In the genomic region with DNA sequence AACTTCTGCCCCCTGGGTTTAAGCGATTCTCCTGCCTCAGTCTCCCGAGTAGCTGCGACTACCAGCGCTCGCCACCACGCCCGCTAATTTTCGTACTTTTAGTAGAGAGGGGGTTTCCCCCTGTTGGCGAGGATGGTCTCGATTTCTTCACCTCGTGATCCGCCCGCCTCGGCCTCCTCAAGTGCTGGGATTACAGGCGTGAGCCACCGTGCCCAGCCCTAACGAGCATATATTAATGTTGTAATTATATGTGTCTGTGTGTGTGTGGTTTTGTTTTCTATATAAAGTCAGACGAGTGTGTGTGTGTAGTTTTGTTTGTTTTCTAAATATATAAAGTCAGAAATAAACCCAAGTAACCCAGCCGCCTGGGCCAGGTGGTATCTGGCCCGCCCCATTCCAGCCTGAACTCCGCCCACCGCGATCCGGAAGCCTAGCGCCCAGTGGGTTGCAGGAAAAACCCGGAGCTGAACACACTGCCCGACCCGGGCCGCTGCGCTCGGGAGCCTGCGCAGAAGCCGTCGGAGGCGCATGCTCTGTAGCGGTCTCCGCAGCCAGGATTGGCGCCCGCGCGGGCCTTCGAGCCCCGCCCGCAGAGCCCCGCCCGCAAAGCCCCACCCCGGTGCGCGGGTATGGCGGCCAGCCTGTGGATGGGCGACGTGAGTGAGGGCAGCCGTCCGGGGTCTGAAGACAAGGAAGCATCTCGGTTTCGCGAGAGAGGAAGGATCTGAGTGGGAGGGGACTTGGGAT, we compare ENCODE assay signal across 1 cellular context.
TF ChIP-seq lines count a peak whose summit lies in the region.

A gene (plus strand): TSS at position 604 of the 747 bp plus-strand sequence. CDS start 26 bp downstream, at position 630.

TF ChIP-seq in HepG2, 621 proteins besides CTCF, POLR2A, EP300 and RAD21 (continued from another document and continues in another):
- TF ChIP-seq, protein P1, sequence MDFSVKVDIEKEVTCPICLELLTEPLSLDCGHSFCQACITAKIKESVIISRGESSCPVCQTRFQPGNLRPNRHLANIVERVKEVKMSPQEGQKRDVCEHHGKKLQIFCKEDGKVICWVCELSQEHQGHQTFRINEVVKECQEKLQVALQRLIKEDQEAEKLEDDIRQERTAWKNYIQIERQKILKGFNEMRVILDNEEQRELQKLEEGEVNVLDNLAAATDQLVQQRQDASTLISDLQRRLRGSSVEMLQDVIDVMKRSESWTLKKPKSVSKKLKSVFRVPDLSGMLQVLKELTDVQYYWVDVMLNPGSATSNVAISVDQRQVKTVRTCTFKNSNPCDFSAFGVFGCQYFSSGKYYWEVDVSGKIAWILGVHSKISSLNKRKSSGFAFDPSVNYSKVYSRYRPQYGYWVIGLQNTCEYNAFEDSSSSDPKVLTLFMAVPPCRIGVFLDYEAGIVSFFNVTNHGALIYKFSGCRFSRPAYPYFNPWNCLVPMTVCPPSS (IDR thresholded peaks at IDR 0.05) = no peak
- TF ChIP-seq, protein P2, sequence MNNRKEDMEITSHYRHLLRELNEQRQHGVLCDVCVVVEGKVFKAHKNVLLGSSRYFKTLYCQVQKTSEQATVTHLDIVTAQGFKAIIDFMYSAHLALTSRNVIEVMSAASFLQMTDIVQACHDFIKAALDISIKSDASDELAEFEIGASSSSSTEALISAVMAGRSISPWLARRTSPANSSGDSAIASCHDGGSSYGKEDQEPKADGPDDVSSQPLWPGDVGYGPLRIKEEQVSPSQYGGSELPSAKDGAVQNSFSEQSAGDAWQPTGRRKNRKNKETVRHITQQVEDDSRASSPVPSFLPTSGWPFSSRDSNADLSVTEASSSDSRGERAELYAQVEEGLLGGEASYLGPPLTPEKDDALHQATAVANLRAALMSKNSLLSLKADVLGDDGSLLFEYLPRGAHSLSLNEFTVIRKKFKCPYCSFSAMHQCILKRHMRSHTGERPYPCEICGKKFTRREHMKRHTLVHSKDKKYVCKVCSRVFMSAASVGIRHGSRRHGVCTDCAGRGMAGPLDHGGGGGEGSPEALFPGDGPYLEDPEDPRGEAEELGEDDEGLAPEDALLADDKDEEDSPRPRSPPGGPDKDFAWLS (CRISPR knock-in tag; IDR thresholded peaks at IDR 0.05; ENCODE audit: borderline replicate concordance) = no peak
- TF ChIP-seq, protein P3, sequence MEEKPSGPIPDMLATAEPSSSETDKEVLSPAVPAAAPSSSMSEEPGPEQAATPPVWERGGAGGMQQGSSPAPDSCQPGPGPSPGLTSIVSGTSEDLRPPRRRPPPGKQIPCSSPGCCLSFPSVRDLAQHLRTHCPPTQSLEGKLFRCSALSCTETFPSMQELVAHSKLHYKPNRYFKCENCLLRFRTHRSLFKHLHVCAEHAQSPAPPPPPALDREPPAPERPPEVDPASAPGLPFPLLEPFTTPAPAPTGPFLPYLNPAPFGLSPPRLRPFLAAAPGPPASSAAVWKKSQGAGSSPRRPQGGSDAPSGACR (CRISPR knock-in tag; IDR thresholded peaks at IDR 0.05) = no peak
- TF ChIP-seq GABPA (IDR thresholded peaks at IDR 0.05; ENCODE audit: low read depth, low read length) = peak; percentile 32; the same call in 1 of the 2 replicates
- peak; percentile 75 for TF ChIP-seq GABPA (CRISPR knock-in tag; IDR thresholded peaks at IDR 0.05; ENCODE audit: low read depth)
- TF ChIP-seq BRCA1 (CRISPR knock-in tag; IDR thresholded peaks at IDR 0.05) = no peak
- TF ChIP-seq, protein P4, sequence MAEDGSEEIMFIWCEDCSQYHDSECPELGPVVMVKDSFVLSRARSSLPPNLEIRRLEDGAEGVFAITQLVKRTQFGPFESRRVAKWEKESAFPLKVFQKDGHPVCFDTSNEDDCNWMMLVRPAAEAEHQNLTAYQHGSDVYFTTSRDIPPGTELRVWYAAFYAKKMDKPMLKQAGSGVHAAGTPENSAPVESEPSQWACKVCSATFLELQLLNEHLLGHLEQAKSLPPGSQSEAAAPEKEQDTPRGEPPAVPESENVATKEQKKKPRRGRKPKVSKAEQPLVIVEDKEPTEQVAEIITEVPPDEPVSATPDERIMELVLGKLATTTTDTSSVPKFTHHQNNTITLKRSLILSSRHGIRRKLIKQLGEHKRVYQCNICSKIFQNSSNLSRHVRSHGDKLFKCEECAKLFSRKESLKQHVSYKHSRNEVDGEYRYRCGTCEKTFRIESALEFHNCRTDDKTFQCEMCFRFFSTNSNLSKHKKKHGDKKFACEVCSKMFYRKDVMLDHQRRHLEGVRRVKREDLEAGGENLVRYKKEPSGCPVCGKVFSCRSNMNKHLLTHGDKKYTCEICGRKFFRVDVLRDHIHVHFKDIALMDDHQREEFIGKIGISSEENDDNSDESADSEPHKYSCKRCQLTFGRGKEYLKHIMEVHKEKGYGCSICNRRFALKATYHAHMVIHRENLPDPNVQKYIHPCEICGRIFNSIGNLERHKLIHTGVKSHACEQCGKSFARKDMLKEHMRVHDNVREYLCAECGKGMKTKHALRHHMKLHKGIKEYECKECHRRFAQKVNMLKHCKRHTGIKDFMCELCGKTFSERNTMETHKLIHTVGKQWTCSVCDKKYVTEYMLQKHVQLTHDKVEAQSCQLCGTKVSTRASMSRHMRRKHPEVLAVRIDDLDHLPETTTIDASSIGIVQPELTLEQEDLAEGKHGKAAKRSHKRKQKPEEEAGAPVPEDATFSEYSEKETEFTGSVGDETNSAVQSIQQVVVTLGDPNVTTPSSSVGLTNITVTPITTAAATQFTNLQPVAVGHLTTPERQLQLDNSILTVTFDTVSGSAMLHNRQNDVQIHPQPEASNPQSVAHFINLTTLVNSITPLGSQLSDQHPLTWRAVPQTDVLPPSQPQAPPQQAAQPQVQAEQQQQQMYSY (CRISPR knock-in tag; IDR thresholded peaks at IDR 0.05) = peak; percentile 100
- peak; percentile 90 for TF ChIP-seq TEAD3 (CRISPR knock-in tag; optimal IDR thresholded peaks at IDR 0.05; ENCODE audit: borderline replicate concordance)
- TF ChIP-seq YEATS4 (CRISPR knock-in tag; IDR thresholded peaks at IDR 0.05; ENCODE audit: borderline replicate concordance) = peak; percentile 87
- TF ChIP-seq SSRP1 (CRISPR knock-in tag; IDR thresholded peaks at IDR 0.05) = no peak
- no peak for TF ChIP-seq JDP2 (CRISPR knock-in tag; IDR thresholded peaks at IDR 0.05; ENCODE audit: borderline replicate concordance)
- no peak for TF ChIP-seq ZNF33A (CRISPR knock-in tag; IDR thresholded peaks at IDR 0.05; ENCODE audit: borderline replicate concordance)
- no peak for TF ChIP-seq ZNF24 (IDR thresholded peaks at IDR 0.05)
- TF ChIP-seq ZNF572 (CRISPR knock-in tag; IDR thresholded peaks at IDR 0.05) = no peak
- no peak for TF ChIP-seq SKI (IDR thresholded peaks at IDR 0.05; ENCODE audit: partially characterized antibody)
- TF ChIP-seq HCFC1 (IDR thresholded peaks at IDR 0.05; ENCODE audit: low read depth, low read length) = peak; percentile 61
- no peak for TF ChIP-seq ZNF44 (CRISPR knock-in tag; IDR thresholded peaks at IDR 0.05)
- no peak for TF ChIP-seq NPAS2 (CRISPR knock-in tag; IDR thresholded peaks at IDR 0.05; ENCODE audit: borderline replicate concordance)
- TF ChIP-seq EEA1 (CRISPR knock-in tag; IDR thresholded peaks at IDR 0.05; ENCODE audit: borderline replicate concordance) = no peak
- peak; percentile 80 for TF ChIP-seq CCAR2 (optimal IDR thresholded peaks at IDR 0.05; ENCODE audit: low read depth, low read length)
- TF ChIP-seq HOXA5 (CRISPR knock-in tag; IDR thresholded peaks at IDR 0.05) = no peak
- TF ChIP-seq YY1 (IDR thresholded peaks at IDR 0.05; ENCODE audit: insufficient read depth, insufficient replicate concordance, low read depth, low read length) = peak; percentile 92
- TF ChIP-seq TMF1 (CRISPR knock-in tag; IDR thresholded peaks at IDR 0.05; ENCODE audit: low read depth) = 0 out of 2 replicates have a peak, but pooled peaks have one; percentile 39
- TF ChIP-seq HNRNPH1 (optimal IDR thresholded peaks at IDR 0.05; ENCODE audit: low read depth, low read length) = no peak
- no peak for TF ChIP-seq PAX8 (CRISPR knock-in tag; IDR thresholded peaks at IDR 0.05; ENCODE audit: borderline replicate concordance)
- TF ChIP-seq REXO4 (CRISPR knock-in tag; IDR thresholded peaks at IDR 0.05; ENCODE audit: borderline replicate concordance) = no peak
- TF ChIP-seq RARA (CRISPR knock-in tag; IDR thresholded peaks at IDR 0.05) = no peak; the same call in 1 of the 2 replicates
- no peak for TF ChIP-seq ZNF557 (CRISPR knock-in tag; IDR thresholded peaks at IDR 0.05)
- TF ChIP-seq FOXK2 (IDR thresholded peaks at IDR 0.05) = no peak
- TF ChIP-seq, protein P5, sequence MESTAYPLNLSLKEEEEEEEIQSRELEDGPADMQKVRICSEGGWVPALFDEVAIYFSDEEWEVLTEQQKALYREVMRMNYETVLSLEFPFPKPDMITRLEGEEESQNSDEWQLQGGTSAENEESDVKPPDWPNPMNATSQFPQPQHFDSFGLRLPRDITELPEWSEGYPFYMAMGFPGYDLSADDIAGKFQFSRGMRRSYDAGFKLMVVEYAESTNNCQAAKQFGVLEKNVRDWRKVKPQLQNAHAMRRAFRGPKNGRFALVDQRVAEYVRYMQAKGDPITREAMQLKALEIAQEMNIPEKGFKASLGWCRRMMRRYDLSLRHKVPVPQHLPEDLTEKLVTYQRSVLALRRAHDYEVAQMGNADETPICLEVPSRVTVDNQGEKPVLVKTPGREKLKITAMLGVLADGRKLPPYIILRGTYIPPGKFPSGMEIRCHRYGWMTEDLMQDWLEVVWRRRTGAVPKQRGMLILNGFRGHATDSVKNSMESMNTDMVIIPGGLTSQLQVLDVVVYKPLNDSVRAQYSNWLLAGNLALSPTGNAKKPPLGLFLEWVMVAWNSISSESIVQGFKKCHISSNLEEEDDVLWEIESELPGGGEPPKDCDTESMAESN (CRISPR knock-in tag; conservative IDR thresholded peaks at IDR 0.05) = peak; percentile 74; the same call in 1 of the 2 replicates
- TF ChIP-seq TBL1XR1 (IDR thresholded peaks at IDR 0.05; ENCODE audit: borderline replicate concordance, low read length, partially characterized antibody) = no peak
- TF ChIP-seq NCOA2 (CRISPR knock-in tag; IDR thresholded peaks at IDR 0.05) = peak; percentile 60
- no peak for TF ChIP-seq SETDB1 (CRISPR knock-in tag; IDR thresholded peaks at IDR 0.05; ENCODE audit: borderline replicate concordance)
- no peak; the same call in 1 of the 2 replicates for TF ChIP-seq ZNF547 (CRISPR knock-in tag; IDR thresholded peaks at IDR 0.05)
- TF ChIP-seq, protein P6, sequence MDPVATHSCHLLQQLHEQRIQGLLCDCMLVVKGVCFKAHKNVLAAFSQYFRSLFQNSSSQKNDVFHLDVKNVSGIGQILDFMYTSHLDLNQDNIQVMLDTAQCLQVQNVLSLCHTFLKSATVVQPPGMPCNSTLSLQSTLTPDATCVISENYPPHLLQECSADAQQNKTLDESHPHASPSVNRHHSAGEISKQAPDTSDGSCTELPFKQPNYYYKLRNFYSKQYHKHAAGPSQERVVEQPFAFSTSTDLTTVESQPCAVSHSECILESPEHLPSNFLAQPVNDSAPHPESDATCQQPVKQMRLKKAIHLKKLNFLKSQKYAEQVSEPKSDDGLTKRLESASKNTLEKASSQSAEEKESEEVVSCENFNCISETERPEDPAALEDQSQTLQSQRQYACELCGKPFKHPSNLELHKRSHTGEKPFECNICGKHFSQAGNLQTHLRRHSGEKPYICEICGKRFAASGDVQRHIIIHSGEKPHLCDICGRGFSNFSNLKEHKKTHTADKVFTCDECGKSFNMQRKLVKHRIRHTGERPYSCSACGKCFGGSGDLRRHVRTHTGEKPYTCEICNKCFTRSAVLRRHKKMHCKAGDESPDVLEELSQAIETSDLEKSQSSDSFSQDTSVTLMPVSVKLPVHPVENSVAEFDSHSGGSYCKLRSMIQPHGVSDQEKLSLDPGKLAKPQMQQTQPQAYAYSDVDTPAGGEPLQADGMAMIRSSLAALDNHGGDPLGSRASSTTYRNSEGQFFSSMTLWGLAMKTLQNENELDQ (CRISPR knock-in tag; IDR thresholded peaks at IDR 0.05; ENCODE audit: borderline replicate concordance) = no peak
- TF ChIP-seq TBX3 (IDR thresholded peaks at IDR 0.05; ENCODE audit: borderline replicate concordance) = no peak
- peak; percentile 85; the same call in 1 of the 2 replicates for TF ChIP-seq ZNF776 (CRISPR knock-in tag; IDR thresholded peaks at IDR 0.05)
- peak; percentile 67 for TF ChIP-seq KMT2B (CRISPR knock-in tag; IDR thresholded peaks at IDR 0.05)
- TF ChIP-seq ZFP62 (CRISPR knock-in tag; IDR thresholded peaks at IDR 0.05) = no peak
- TF ChIP-seq ELF4 (CRISPR knock-in tag; IDR thresholded peaks at IDR 0.05; ENCODE audit: borderline replicate concordance) = peak; percentile 93
- TF ChIP-seq, protein P7, sequence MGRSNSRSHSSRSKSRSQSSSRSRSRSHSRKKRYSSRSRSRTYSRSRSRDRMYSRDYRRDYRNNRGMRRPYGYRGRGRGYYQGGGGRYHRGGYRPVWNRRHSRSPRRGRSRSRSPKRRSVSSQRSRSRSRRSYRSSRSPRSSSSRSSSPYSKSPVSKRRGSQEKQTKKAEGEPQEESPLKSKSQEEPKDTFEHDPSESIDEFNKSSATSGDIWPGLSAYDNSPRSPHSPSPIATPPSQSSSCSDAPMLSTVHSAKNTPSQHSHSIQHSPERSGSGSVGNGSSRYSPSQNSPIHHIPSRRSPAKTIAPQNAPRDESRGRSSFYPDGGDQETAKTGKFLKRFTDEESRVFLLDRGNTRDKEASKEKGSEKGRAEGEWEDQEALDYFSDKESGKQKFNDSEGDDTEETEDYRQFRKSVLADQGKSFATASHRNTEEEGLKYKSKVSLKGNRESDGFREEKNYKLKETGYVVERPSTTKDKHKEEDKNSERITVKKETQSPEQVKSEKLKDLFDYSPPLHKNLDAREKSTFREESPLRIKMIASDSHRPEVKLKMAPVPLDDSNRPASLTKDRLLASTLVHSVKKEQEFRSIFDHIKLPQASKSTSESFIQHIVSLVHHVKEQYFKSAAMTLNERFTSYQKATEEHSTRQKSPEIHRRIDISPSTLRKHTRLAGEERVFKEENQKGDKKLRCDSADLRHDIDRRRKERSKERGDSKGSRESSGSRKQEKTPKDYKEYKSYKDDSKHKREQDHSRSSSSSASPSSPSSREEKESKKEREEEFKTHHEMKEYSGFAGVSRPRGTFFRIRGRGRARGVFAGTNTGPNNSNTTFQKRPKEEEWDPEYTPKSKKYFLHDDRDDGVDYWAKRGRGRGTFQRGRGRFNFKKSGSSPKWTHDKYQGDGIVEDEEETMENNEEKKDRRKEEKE (IDR thresholded peaks at IDR 0.05) = no peak
- TF ChIP-seq RFX3 (CRISPR knock-in tag; IDR thresholded peaks at IDR 0.05) = no peak
- TF ChIP-seq, protein P8, sequence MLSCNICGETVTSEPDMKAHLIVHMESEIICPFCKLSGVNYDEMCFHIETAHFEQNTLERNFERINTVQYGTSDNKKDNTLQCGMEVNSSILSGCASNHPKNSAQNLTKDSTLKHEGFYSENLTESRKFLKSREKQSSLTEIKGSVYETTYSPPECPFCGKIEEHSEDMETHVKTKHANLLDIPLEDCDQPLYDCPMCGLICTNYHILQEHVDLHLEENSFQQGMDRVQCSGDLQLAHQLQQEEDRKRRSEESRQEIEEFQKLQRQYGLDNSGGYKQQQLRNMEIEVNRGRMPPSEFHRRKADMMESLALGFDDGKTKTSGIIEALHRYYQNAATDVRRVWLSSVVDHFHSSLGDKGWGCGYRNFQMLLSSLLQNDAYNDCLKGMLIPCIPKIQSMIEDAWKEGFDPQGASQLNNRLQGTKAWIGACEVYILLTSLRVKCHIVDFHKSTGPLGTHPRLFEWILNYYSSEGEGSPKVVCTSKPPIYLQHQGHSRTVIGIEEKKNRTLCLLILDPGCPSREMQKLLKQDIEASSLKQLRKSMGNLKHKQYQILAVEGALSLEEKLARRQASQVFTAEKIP (CRISPR knock-in tag; IDR thresholded peaks at IDR 0.05; ENCODE audit: borderline replicate concordance) = no peak
